In the genomic region with DNA sequence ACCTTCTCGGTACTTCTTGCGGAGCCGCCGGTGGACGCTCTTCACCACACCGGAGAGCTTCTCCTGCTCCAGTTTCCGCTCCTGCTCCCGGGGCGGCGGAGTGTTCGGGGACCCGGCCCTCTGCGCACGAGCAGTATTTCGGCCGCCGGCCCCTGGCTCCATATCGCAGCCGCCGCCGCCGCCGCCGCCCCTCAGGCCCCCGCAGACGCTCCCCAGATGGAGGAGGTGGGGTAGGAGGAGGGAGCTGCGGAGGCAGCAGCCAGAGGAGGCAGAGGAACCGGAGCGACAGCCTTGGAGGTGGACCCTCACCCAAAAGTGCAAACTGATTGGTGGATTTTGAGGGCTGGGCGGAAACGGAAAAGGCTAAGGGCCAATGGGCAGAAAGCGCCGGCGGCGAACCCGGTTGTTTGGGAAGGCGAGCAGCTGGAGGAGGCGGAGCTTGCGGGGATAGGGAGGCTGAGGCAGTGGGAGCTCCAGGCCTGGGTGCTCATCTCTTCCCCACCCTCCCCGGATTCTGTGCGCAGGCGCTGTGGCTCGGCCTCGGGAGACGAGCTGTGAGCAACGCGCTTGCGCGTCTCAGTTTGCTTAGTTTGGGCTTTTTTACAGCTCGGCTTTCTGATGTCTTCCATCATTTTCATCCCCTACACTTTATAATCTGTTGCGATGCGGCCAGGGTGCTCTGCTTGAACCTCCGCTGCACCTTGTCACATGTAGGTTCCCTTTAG, we compare ENCODE assay signal across 8 cellular contexts.
DNase-seq lines count a peak whose midpoint lies in the region; ATAC-seq, FAIRE-seq and TF ChIP-seq lines count a peak whose summit lies in the region.

No MANE protein-coding gene starts in this region.

- H3K27me3 ChIP-seq in BJ (ENCODE audit: control insufficient read depth, insufficient read depth, low read length), result no peaks in the 10 kb centered on the region

- peak; percentile 98 for ATAC-seq in HG03457 (IDR thresholded peaks at IDR 0.05; ENCODE audit: unreplicated experiment)

- FAIRE-seq in colon (lab: Jason Lieb, UNC), result peak; percentile 92

- CTCF ChIA-PET in BJ (lab: Yijun Ruan, JAX), result interaction anchor here (0.6 to 1.2 kb wide), 3 partner anchors 13 to 389 kb away, joined by 3 read pairs; no protein-coding TSS in a partner anchor

- POLR2A ChIA-PET in BJ (lab: Charles Lee), result no interaction called here

- no peaks in the 10 kb centered on the region for H3K36me3 ChIP-seq in BJ (ENCODE audit: control insufficient read depth, insufficient read depth, low read length)

- no peak for TF ChIP-seq CTCF in BJ (IDR thresholded peaks at IDR 0.05; ENCODE audit: insufficient read depth, low read depth, low read length)

- DNase-seq in BJ (ENCODE audit: low read depth) (peak; percentile 97), GM19240 (ENCODE audit: insufficient read length, low spot score) (peak; percentile 68), NCI-H524 (lab: John Stamatoyannopoulos, UW) (peak; percentile 99), kidney glomerular epithelial cell (lab: John Stamatoyannopoulos, UW) (peak; percentile 99)
- DNase-seq in activated CD4-positive, alpha-beta T cell treated with anti-CD3 and anti-CD28 coated beads for 4 hours, result peak; percentile 99
- peak; percentile 98 for DNase-seq in stimulated activated CD4-positive, alpha-beta T cell treated with anti-CD3 and anti-CD28 coated beads, Interleukin-15, amount 100 ng/mL, for 48 hours (ENCODE audit: low read depth in 2 of 2)

- H3K4me3 ChIP-seq in BJ (ENCODE audit: low read depth, low read length), result peak overlapping the region; percentile 60

Comparison
In these comparisons a context has a peak if more than half of its experiments do, and no peak if none do; other contexts are left out.
1. Peak in every context shown above with its lines: DNase-seq, ATAC-seq and H3K4me3 ChIP-seq.